ENCODE assay signal across 11 cellular contexts in genomic region chr3:186803447-186803846, GRCh38. TPM values are rescaled to one million over a fixed set of nuclear protein-coding genes. Genes with fewer than 3 reads are reported as not detected.
"Had no signal": no experiment of that assay in that cellular context is flagged by ENCODE, and none has a peak within 500 bp of the region (broad histone marks: within the 10 kb centered on the region; RNA-seq: fewer than 3 reads in every experiment).

No MANE protein-coding gene starts in this region.

RNA-seq across cellular contexts. Expression of gene ADIPOQ, which starts 39.1 kb away (rescaled TPM):
- total RNA-seq: activated naive CD4-positive, alpha-beta T cell treated with anti-CD3 and anti-CD28 coated beads for 36 hours; activated naive CD4-positive, alpha-beta T cell treated with anti-CD3 and anti-CD28 coated beads, Interleukin-2, amount 50 U/mL, for 72 hours; activated naive CD8-positive, alpha-beta T cell treated with anti-CD3 and anti-CD28 coated beads for 36 hours; activated naive CD8-positive, alpha-beta T cell treated with anti-CD3 and anti-CD28 coated beads, Interleukin-2, amount 10 ng/mL, durations not matched to agents 7 days and 5 days; activated T-cell treated with anti-CD3 and anti-CD28 coated beads, Interleukin-2, amount 50 U/mL, for 4 hours; activated T-helper 1 cell treated with anti-CD3 and anti-CD28 coated beads, Interleukin-12 subunit alpha, Interleukin-12 subunit beta, Interleukin-2, Interleukin-4 antibody, amounts not matched to agents 30 ng/mL and 10 ng/mL and 1 ng/mL, durations not matched to agents 14 hours and 24 hours and 36 hours; activated T-helper 17 cell treated with anti-CD3 and anti-CD28 coated beads, Interleukin-2, amount 50 U/mL, for 72 hours; activated T-helper 2 cell treated with anti-CD3 and anti-CD28 coated beads, Interferon-gamma antibody, Interleukin-2, Interleukin-4, amounts not matched to agents 10 μg/mL and 5 μg/mL and 100 μg/mL, durations not matched to agents 14 hours and 24 hours and 36 hours; astrocyte; bronchial epithelial cell; cardiac muscle cell had no signal
- polyA plus RNA-seq: cardiac muscle cell had no signal
